In the genomic region with DNA sequence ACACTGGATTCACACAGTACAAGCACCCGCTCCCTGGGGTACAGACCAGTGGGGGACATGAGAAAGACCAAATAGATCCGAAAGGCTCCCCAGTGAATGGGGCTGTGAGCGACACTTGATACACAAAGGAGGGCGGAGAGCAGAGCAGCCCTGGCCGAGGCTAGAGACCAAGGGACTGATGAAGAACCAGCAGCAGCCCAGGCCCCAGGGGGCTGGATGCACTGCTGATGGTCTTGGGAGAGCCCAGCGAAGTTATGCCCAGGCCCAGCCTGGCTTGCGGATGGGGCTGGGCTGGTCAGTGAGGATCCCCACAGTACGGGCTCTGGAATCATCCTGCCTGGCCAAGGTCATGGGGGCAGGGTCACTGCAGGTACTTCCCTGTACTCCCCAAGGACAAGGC, we compare ENCODE assay signal across 12 cellular contexts. TPM values are rescaled to one million over a fixed set of nuclear protein-coding genes. Genes with fewer than 3 reads are reported as not detected.
DNase-seq lines count a peak whose midpoint lies in the region; ATAC-seq and TF ChIP-seq lines count a peak whose summit lies in the region.
"Had no signal": no experiment of that assay in that cellular context is flagged by ENCODE, and none has a peak within 500 bp of the region (broad histone marks: within the 10 kb centered on the region; RNA-seq: fewer than 3 reads in every experiment).

No MANE protein-coding gene starts in this region.

- H3K27me3 Mint-ChIP-seq in activated B cell treated with CpG ODN at 0.5 μM for 24 hours, result no peaks in the 10 kb centered on the region

- DNase-seq in GM13976 (ENCODE audit: low spot score) (peak; percentile 34), activated B cell treated with CpG ODN at 0.5 μM for 24 hours (no peak), esophagus muscularis mucosa (ENCODE audit: extremely low spot score) (no peak), psoas muscle (no peak), GM10266 (ENCODE audit: extremely low spot score) (no peak), GF-D8 (lab: John Stamatoyannopoulos, UW) (no peak), RKO (ENCODE audit: low spot score) (no peak)
- DNase-seq: activated effector memory CD4-positive, alpha-beta T cell treated with Interleukin-2 at 50 U/mL for 16 hours; effector CD8-positive, alpha-beta T cell; mesenchymal stem cell; NCI-H1694 treated with DMSO at 0.1 percent for 48 hours had no signal

- peaks cover 51 to 78% (median 75%) of the 10 kb centered on the region in 4 donors for H3K36me3 ChIP-seq in esophagus muscularis mucosa
- H3K36me3 ChIP-seq in psoas muscle (ENCODE audit: insufficient read depth in 1 of 2, low read depth in 1 of 2), result peaks cover 0 to 77% of the 10 kb centered on the region in 2 donors

- H3K4me3 ChIP-seq in esophagus muscularis mucosa (no peak overlapping the region), psoas muscle (no peak overlapping the region)

- H3K27ac Mint-ChIP-seq in activated B cell treated with CpG ODN at 0.5 μM for 24 hours, result peak overlapping the region; percentile 73

- in situ Hi-C loops in GM13976 (cut with MboI; ENCODE audit: low sequenced_read_pairs, unreplicated experiment), result no loop called here

- ATAC-seq in activated B cell treated with CpG ODN at 0.5 μM for 24 hours (ENCODE audit: low read depth) (no peak), psoas muscle (no peak), HG02840 (IDR thresholded peaks at IDR 0.05; ENCODE audit: low FRiP score, unreplicated experiment) (no peak)

- H3K4me1 ChIP-seq in esophagus muscularis mucosa (peaks cover 31 to 45% (median 36%) of the 10 kb centered on the region in 4 donors), psoas muscle (peaks cover 17% of the 10 kb centered on the region)

- H3K9me3 Mint-ChIP-seq in activated B cell treated with CpG ODN at 0.5 μM for 24 hours, result no peaks in the 10 kb centered on the region

- POLR2A ChIA-PET in activated B cell treated with CpG ODN at 0.5 μM for 24 hours (lab: Charles Lee), result no interaction called here

- TF ChIP-seq POLR2A in esophagus muscularis mucosa (IDR thresholded peaks at IDR 0.05; ENCODE audit: low read depth), result no peak

- peak overlapping the region in 3 of 4 donors; percentile 74 to 82 (median 80) for H3K27ac ChIP-seq in esophagus muscularis mucosa (replicated peaks in 1 of 4)
- peak overlapping the region; percentile 30 for H3K27ac ChIP-seq in psoas muscle

- H3K9me3 ChIP-seq in esophagus muscularis mucosa (no peaks in the 10 kb centered on the region), psoas muscle (no peaks in the 10 kb centered on the region)

- WGBS in esophagus muscularis mucosa, result 76% methylated on average over 5 of the region's 8 CpGs
- WGBS in psoas muscle, 3 donors, result 73 to 81% (median 81%) methylated on average over 8 of the region's 8 CpGs

- peaks cover 31% of the 10 kb centered on the region for H3K4me1 Mint-ChIP-seq in activated B cell treated with CpG ODN at 0.5 μM for 24 hours

- intact Hi-C loops in activated B cell treated with CpG ODN at 0.5 μM for 24 hours (cut with micrococcal nuclease) (no loop called here), esophagus muscularis mucosa (cut with DNase I) (no loop called here), psoas muscle (cut with DNase I) (no loop called here)

- CTCF ChIA-PET in activated B cell treated with CpG ODN at 0.5 μM for 24 hours (lab: Charles Lee), result no interaction called here

- no peak for TF ChIP-seq CTCF in GM13976 (IDR thresholded peaks at IDR 0.05; ENCODE audit: borderline replicate concordance, control extremely low read depth, extremely low read depth, insufficient read depth, missing control alignments)
- no peak for TF ChIP-seq CTCF in activated B cell treated with CpG ODN at 0.5 μM for 24 hours (IDR thresholded peaks at IDR 0.05)
- no peak for TF ChIP-seq CTCF in esophagus muscularis mucosa (IDR thresholded peaks at IDR 0.05)
- TF ChIP-seq CTCF in psoas muscle (IDR thresholded peaks at IDR 0.05), result no peak
- no peak for TF ChIP-seq CTCF in GM10266 (IDR thresholded peaks at IDR 0.05; ENCODE audit: control insufficient read depth, insufficient read depth, low read depth, missing control alignments)

- H3K4me3 Mint-ChIP-seq in activated B cell treated with CpG ODN at 0.5 μM for 24 hours, result peak overlapping the region; percentile 28

- H3K27me3 ChIP-seq in esophagus muscularis mucosa (no peaks in the 10 kb centered on the region), psoas muscle (ENCODE audit: insufficient read depth in 3 of 3, low read length in 2 of 3) (no peaks in the 10 kb centered on the region)

- TF ChIP-seq EP300 in esophagus muscularis mucosa (IDR thresholded peaks at IDR 0.05), result no peak

- H3K36me3 Mint-ChIP-seq in activated B cell treated with CpG ODN at 0.5 μM for 24 hours (ENCODE audit: low read depth), result peaks cover 70% of the 10 kb centered on the region

RNA-seq across cellular contexts. Expression of gene ARHGAP1, which starts 23.2 kb away (rescaled TPM):
- 47.6 and 58.0 TPM in 2 replicates for total RNA-seq in activated B cell treated with CpG ODN at 0.5 μM for 24 hours
- total RNA-seq in esophagus muscularis mucosa, result 100 to 1,000 TPM in 2 of 4 donors, 10 to 100 TPM in 2; 73.1 to 139 (median 92.3) TPM
- 10 to 100 TPM; 24.9 to 36.1 (median 31.4) TPM for total RNA-seq in psoas muscle
- 10 to 100 TPM; 12.5 to 27.7 (median 20.4) TPM for polyA plus RNA-seq in psoas muscle

RNA-seq across cellular contexts. Expression of gene ZNF408, which starts 23.7 kb away (rescaled TPM):
- 15.6 and 16.1 TPM in 2 replicates for total RNA-seq in activated B cell treated with CpG ODN at 0.5 μM for 24 hours
- total RNA-seq in esophagus muscularis mucosa, result 10 to 100 TPM in 2 of 4 donors, 1 to 10 TPM in 2; 7.1 to 12.6 (median 10.3) TPM
- 10 to 100 TPM in 2 of 4 donors, 1 to 10 TPM in 2; 5.0 to 15.0 (median 9.8) TPM for total RNA-seq in psoas muscle
- polyA plus RNA-seq in psoas muscle, result 10 to 100 TPM in 1 of 3 donors, 1 to 10 TPM in 2; 9.6 to 12.7 (median 9.9) TPM

RNA-seq across cellular contexts. Expression of gene F2, which starts 41.8 kb away (rescaled TPM):
- total RNA-seq in activated B cell treated with CpG ODN at 0.5 μM for 24 hours (not detected in 2 replicates), esophagus muscularis mucosa (1 to 10 TPM in 1 of 4 donors, under 1 TPM in 1, not detected in 2; 0.42 to 1.1 TPM), psoas muscle (under 1 TPM in 2 of 4 donors, not detected in 2; 0.16 to 0.26 TPM)
- under 1 TPM in 2 of 3 donors, not detected in 1; 0.04 to 0.56 TPM for polyA plus RNA-seq in psoas muscle

RNA-seq across cellular contexts. Expression of gene ATG13, which starts 59.8 kb away (rescaled TPM):
- total RNA-seq in activated B cell treated with CpG ODN at 0.5 μM for 24 hours (49.1 and 73.7 TPM in 2 replicates), esophagus muscularis mucosa (10 to 100 TPM; 68.7 to 74.3 (median 72.1) TPM), psoas muscle (10 to 100 TPM; 27.0 to 50.7 (median 35.8) TPM)
- polyA plus RNA-seq in psoas muscle, result 10 to 100 TPM; 16.8 to 50.5 (median 20.5) TPM
